Comparison of ENCODE assay signal across 20 cellular contexts in the genomic region with DNA sequence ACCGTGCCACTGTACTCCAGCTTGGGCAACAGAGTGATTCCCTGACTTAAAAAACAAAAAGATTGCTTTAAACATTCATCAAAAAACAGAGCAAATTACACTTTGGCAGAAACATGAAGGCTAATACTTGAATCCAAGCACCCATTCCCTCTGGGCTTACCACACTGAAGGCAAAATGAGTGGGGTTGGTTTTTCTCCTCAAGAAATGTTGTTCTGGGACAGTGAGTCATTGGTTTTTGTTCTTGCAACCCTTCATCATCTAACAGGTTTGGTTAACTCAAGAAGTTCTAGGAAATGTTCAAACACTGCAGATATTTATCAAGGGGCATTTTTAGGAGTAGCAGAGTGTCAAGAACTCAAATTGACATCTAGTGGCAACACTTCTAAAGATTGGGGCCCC.
DNase-seq lines count a peak whose midpoint lies in the region; ATAC-seq and TF ChIP-seq lines count a peak whose summit lies in the region.
"Had no signal": no experiment of that assay in that cellular context is flagged by ENCODE, and none has a peak within 500 bp of the region (broad histone marks: within the 10 kb centered on the region; RNA-seq: fewer than 3 reads in every experiment).

No MANE protein-coding gene starts in this region.

- H3K27ac ChIP-seq in psoas muscle, result peak overlapping the region; percentile 21
- H3K27ac ChIP-seq: BLaER1 had no signal

- H3K4me1 ChIP-seq in psoas muscle, result peaks cover 18% of the 10 kb centered on the region
- H3K4me1 ChIP-seq: BLaER1 had no signal

- H3K36me3 ChIP-seq in psoas muscle (ENCODE audit: insufficient read depth in 1 of 2, low read depth in 1 of 2), result peaks cover 0 to 5% of the 10 kb centered on the region in 2 donors
- H3K36me3 ChIP-seq: BLaER1 had no signal

- WGBS in psoas muscle, 3 donors, result 95 to 100% (median 96%) methylated on average over 1 of the region's 1 CpG

- no peaks in the 10 kb centered on the region for H3K9me3 ChIP-seq in psoas muscle

- no peaks in the 10 kb centered on the region for H3K9me3 Mint-ChIP-seq in activated T-helper 17 cell treated with anti-CD3 and anti-CD28 coated beads, Interleukin-2, amount 50 U/mL, for 72 hours
- no peaks in the 10 kb centered on the region for H3K9me3 Mint-ChIP-seq in Calu3 (ENCODE audit: low read depth, unreplicated experiment)
- H3K9me3 Mint-ChIP-seq: CD8-positive, alpha-beta T cell; HFFc6 had no signal

- H3K27me3 ChIP-seq in psoas muscle (ENCODE audit: insufficient read depth in 3 of 3, low read length in 2 of 3), result no peaks in the 10 kb centered on the region
- H3K27me3 ChIP-seq: BLaER1 had no signal

- no peaks in the 10 kb centered on the region for H3K36me3 Mint-ChIP-seq in activated T-helper 17 cell treated with anti-CD3 and anti-CD28 coated beads, Interleukin-2, amount 50 U/mL, for 72 hours (ENCODE audit: low read depth)
- no peaks in the 10 kb centered on the region for H3K36me3 Mint-ChIP-seq in Calu3 (ENCODE audit: insufficient read depth, unreplicated experiment)
- H3K36me3 Mint-ChIP-seq: CD8-positive, alpha-beta T cell had no signal

- intact Hi-C loops in psoas muscle (cut with DNase I) (no loop called here), Calu3 (cut with micrococcal nuclease; ENCODE audit: unreplicated experiment) (no loop called here), left cardiac atrium (cut with DNase I) (no loop called here)

- H3K4me1 Mint-ChIP-seq in activated T-helper 17 cell treated with anti-CD3 and anti-CD28 coated beads, Interleukin-2, amount 50 U/mL, for 72 hours, result no peaks in the 10 kb centered on the region
- H3K4me1 Mint-ChIP-seq in Calu3 (ENCODE audit: low read depth, unreplicated experiment), result peaks cover 6% of the 10 kb centered on the region

- H3K27me3 Mint-ChIP-seq in activated T-helper 17 cell treated with anti-CD3 and anti-CD28 coated beads, Interleukin-2, amount 50 U/mL, for 72 hours, result peaks cover 3% of the 10 kb centered on the region
- no peaks in the 10 kb centered on the region for H3K27me3 Mint-ChIP-seq in Calu3 (ENCODE audit: unreplicated experiment)

- no TSS peak for BruUV-seq in Calu3 (replicated peaks; lab: Mats Ljungman, UMichigan)

- ATAC-seq in activated T-helper 17 cell treated with anti-CD3 and anti-CD28 coated beads, Interleukin-2, amount 50 U/mL, for 72 hours (replicated peaks), result peak; percentile 44
- no peak for ATAC-seq in psoas muscle
- ATAC-seq in left cardiac atrium, result no peak
- ATAC-seq: CD8-positive, alpha-beta T cell; GM12878; HCT116 had no signal

- no peak overlapping the region for H3K27ac Mint-ChIP-seq in activated T-helper 17 cell treated with anti-CD3 and anti-CD28 coated beads, Interleukin-2, amount 50 U/mL, for 72 hours
- H3K27ac Mint-ChIP-seq in Calu3 (ENCODE audit: unreplicated experiment), result no peak overlapping the region
- H3K27ac Mint-ChIP-seq: CD8-positive, alpha-beta T cell; HFFc6 had no signal

- DNase-seq in astrocyte of the hippocampus (ENCODE audit: low read depth, low spot score), result peak; percentile 49
- peak; percentile 38 for DNase-seq in iris pigment epithelial cell (ENCODE audit: low read depth)
- no peak for DNase-seq in psoas muscle
- DNase-seq in nucleus accumbens (lab: John Stamatoyannopoulos, UW), result no peak
- DNase-seq in Calu3, result no peak
- no peak for DNase-seq in left cardiac atrium
- DNase-seq in C1 segment of cervical spinal cord (lab: John Stamatoyannopoulos, UW), result no peak
- DNase-seq: 8988T; CD8-positive, alpha-beta T cell; DMS 273 treated with DMSO at 0.1 percent for 48 hours; DMS53; DND-41; EL; GOT3; H7; HFFc6 had no signal

- no peak for TF ChIP-seq CTCF in psoas muscle (IDR thresholded peaks at IDR 0.05)
- TF ChIP-seq CTCF in Calu3 (IDR thresholded peaks at IDR 0.05; ENCODE audit: unreplicated experiment), result no peak

- CTCF ChIA-PET in Calu3 (lab: Charles Lee), result no interaction called here

- H3K4me3 Mint-ChIP-seq in activated T-helper 17 cell treated with anti-CD3 and anti-CD28 coated beads, Interleukin-2, amount 50 U/mL, for 72 hours, result no peak overlapping the region
- H3K4me3 Mint-ChIP-seq in Calu3 (ENCODE audit: low read depth, unreplicated experiment), result no peak overlapping the region
- H3K4me3 Mint-ChIP-seq: CD8-positive, alpha-beta T cell; HFFc6 had no signal

- H3K4me3 ChIP-seq in psoas muscle, result no peak overlapping the region
- H3K4me3 ChIP-seq: BLaER1, GM12878 had no signal

Comparison
In these comparisons a context has a peak if more than half of its experiments do, and no peak if none do; other contexts are left out.
1. DNase-seq: peak in astrocyte of the hippocampus (single experiment) and iris pigment epithelial cell (single experiment); none in psoas muscle (0 of 2), nucleus accumbens (0 of 56), Calu3 (single experiment), left cardiac atrium (single experiment) and C1 segment of cervical spinal cord (0 of 14).